ENCODE assay signal across 9 cellular contexts in the genomic region with DNA sequence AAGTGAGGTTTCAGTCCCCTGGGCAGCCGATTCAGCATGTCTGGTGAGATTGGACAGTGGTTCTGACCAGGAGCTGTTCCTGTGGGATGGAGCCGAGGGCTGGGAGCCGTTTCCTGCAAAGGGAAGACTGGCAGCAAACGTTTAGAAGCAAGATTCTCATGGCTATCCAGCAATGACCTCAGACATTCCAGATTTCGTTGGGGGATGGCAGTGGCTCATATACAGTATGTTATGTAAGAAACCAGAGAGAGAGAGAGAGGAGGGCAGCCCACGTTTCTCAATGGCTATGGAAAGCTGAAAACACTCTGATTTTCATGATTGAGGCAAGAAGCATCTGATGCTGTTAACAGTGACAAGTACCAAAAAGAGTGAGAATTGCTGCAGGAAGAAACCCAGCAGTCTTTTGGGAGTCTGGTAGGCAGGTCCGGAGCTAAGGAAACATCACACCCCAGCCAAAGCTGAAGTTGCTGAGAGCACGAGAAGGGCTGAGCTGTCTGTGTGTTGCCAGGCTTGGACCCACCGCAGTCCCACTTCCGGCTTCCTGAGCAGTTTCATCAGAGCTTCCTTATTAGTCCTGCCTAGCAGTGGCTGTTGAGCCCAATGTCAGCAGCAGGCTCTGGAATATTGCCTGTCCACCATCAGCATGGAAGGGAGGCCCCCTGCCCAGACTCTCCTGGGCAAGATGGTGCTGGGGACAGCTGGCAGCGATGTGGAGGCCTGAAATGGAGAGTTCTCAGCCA. TPM values are rescaled to one million over a fixed set of nuclear protein-coding genes. Genes with fewer than 3 reads are reported as not detected.
DNase-seq lines count a peak whose midpoint lies in the region; ATAC-seq lines count a peak whose summit lies in the region.
"Had no signal": no experiment of that assay in that cellular context is flagged by ENCODE, and none has a peak within 500 bp of the region (broad histone marks: within the 10 kb centered on the region; RNA-seq: fewer than 3 reads in every experiment).

No MANE protein-coding gene starts in this region.

- no peaks in the 10 kb centered on the region for H3K27me3 ChIP-seq in skeletal muscle tissue (ENCODE audit: control insufficient read depth in 3 of 3, insufficient read depth in 3 of 3, low read length in 3 of 3)

- H3K4me3 ChIP-seq in skeletal muscle tissue (ENCODE audit: low read length in 3 of 3) = peak overlapping the region; percentile 3 to 52 (median 9)

- H3K9me3 Mint-ChIP-seq in activated CD4-positive, alpha-beta memory T cell treated with anti-CD3 and anti-CD28 coated beads for 36 hours = no peaks in the 10 kb centered on the region
- H3K9me3 Mint-ChIP-seq: memory B cell had no signal

- H3K27ac Mint-ChIP-seq in activated CD4-positive, alpha-beta memory T cell treated with anti-CD3 and anti-CD28 coated beads for 36 hours = no peak overlapping the region
- H3K27ac Mint-ChIP-seq: memory B cell had no signal

- CTCF ChIA-PET in activated CD4-positive, alpha-beta memory T cell treated with anti-CD3 and anti-CD28 coated beads for 36 hours (lab: Charles Lee) = interaction anchor here (0.7 to 1.6 kb wide), 4 partner anchors 8 to 246 kb away, joined by 3 to 5 read pairs (median 4); a partner anchor contains a TSS

- no peak overlapping the region for H3K4me3 Mint-ChIP-seq in activated CD4-positive, alpha-beta memory T cell treated with anti-CD3 and anti-CD28 coated beads for 36 hours
- H3K4me3 Mint-ChIP-seq: memory B cell had no signal

- H3K27ac ChIP-seq in skeletal muscle tissue (ENCODE audit: low read depth, low read length) = peak overlapping the region; percentile 6

- no peaks in the 10 kb centered on the region for H3K27me3 Mint-ChIP-seq in activated CD4-positive, alpha-beta memory T cell treated with anti-CD3 and anti-CD28 coated beads for 36 hours

- peak; percentile 75 for DNase-seq in HS-27A (ENCODE audit: low read depth)
- peak; percentile 41 for DNase-seq in activated CD4-positive, alpha-beta memory T cell treated with anti-CD3 and anti-CD28 coated beads for 36 hours
- peak; percentile 77 for DNase-seq in Right ventricle myocardium superior
- no peak for DNase-seq in NCI-H1105 treated with DMSO at 0.1 percent for 48 hours (lab: John Stamatoyannopoulos, UW)
- no peak for DNase-seq in activated gamma-delta T cell treated with Interleukin-2 at 50 U/mL for 16 hours

- POLR2A ChIA-PET in activated CD4-positive, alpha-beta memory T cell treated with anti-CD3 and anti-CD28 coated beads for 36 hours (lab: Charles Lee) = no interaction called here

- H3K4me1 ChIP-seq in skeletal muscle tissue (ENCODE audit: control insufficient read depth in 3 of 3, insufficient read depth in 3 of 3, low read length in 3 of 3) = peaks cover 22 to 35% (median 22%) of the 10 kb centered on the region in 3 donors

- peak; percentile 83 for ATAC-seq in Right ventricle myocardium superior (ENCODE audit: poor library complexity)
- ATAC-seq in HG02981 (IDR thresholded peaks at IDR 0.05; ENCODE audit: unreplicated experiment) = no peak
- no peak for ATAC-seq in GM21526 (IDR thresholded peaks at IDR 0.05; ENCODE audit: low FRiP score, unreplicated experiment)

- no peaks in the 10 kb centered on the region for H3K36me3 Mint-ChIP-seq in activated CD4-positive, alpha-beta memory T cell treated with anti-CD3 and anti-CD28 coated beads for 36 hours
- H3K36me3 Mint-ChIP-seq: memory B cell had no signal

- H3K9ac ChIP-seq in skeletal muscle tissue (ENCODE audit: low read depth in 1 of 3, low read length in 3 of 3) = peak overlapping the region in 1 of 3 donors; percentile 28

- H3K9me3 ChIP-seq in skeletal muscle tissue (ENCODE audit: control insufficient read depth in 3 of 3, low read length in 3 of 3) = no peaks in the 10 kb centered on the region

- no peaks in the 10 kb centered on the region for H3K36me3 ChIP-seq in skeletal muscle tissue (ENCODE audit: control insufficient read depth in 3 of 3, insufficient read depth in 3 of 3, low read length in 3 of 3)

- H3K4me1 Mint-ChIP-seq in activated CD4-positive, alpha-beta memory T cell treated with anti-CD3 and anti-CD28 coated beads for 36 hours (ENCODE audit: low read depth) = peaks cover 21% of the 10 kb centered on the region

- intact Hi-C loops in activated CD4-positive, alpha-beta memory T cell treated with anti-CD3 and anti-CD28 coated beads for 36 hours (cut with micrococcal nuclease) = no loop called here
- intact Hi-C loops in Right ventricle myocardium superior (cut with DNase I) = no loop called here

RNA-seq across cellular contexts. Expression of a gene that starts 25.5 kb away (rescaled TPM):
- total RNA-seq in activated CD4-positive, alpha-beta memory T cell treated with anti-CD3 and anti-CD28 coated beads for 36 hours = 10 to 100 TPM; 28.7 to 32.3 TPM
- total RNA-seq in Right ventricle myocardium superior (51.5 TPM), skeletal muscle tissue (316 TPM)

Comparison
In these comparisons a context has a peak if more than half of its experiments do, and no peak if none do; other contexts are left out.
1. DNase-seq: peak in HS-27A (single experiment), activated CD4-positive, alpha-beta memory T cell treated with anti-CD3 and anti-CD28 coated beads for 36 hours (single experiment) and Right ventricle myocardium superior (single experiment); none in NCI-H1105 treated with DMSO at 0.1 percent for 48 hours (single experiment) and activated gamma-delta T cell treated with Interleukin-2 at 50 U/mL for 16 hours (single experiment).